Comparison of ENCODE assay signal across 8 cellular contexts in the genomic region with DNA sequence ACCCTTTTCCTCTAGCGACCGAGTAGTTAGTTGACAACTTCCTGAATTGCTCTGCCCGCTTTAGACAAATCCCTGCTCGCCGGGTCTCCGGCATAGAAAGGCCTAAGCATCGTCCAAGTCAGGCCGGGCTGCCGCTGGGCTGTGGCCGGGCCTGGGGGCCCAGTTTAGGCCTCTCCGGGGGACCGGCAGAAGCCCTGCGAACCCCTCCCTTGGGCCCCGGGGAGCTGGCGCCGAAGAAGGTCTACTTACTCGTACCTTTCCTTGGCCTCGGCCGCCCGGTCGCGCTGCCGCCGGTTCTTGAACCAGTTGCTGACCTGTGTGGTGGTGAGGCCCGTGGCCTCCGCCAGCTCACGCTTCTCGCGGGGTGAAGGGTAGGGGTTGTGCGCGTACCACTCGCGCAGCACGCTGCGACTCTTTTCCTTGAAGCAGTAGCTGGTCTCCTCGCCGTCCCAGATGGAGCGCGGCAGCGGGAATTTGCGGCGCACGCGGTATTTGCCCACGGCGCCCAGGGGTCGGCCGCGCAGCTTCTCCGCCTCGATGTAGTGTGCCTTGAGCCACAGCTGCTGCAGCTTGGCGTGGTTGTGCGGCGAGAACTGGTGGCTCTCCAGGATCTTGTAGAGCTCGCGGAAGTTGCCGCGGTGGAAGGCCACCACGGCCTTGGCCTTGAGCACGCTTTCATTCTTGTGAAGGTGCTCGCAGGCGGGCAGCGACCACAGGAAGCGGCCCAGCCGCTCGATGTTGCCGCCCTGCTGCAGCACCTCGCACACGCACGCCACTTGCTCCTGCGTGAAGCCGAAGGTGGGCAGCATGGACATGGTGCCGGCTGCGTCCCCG. TPM values are rescaled to one million over a fixed set of nuclear protein-coding genes. Genes with fewer than 3 reads are reported as not detected.
DNase-seq lines count a peak whose midpoint lies in the region; ATAC-seq, FAIRE-seq and TF ChIP-seq lines count a peak whose summit lies in the region.

No MANE protein-coding gene starts in this region.

- H3K36me3 ChIP-seq in stomach smooth muscle (ENCODE audit: control insufficient read depth in 2 of 2, insufficient read depth in 2 of 2, low read length in 2 of 2): peaks cover 3 to 8% of the 10 kb centered on the region in 2 donors

- no peak for ATAC-seq in HG03354 (IDR thresholded peaks at IDR 0.05; ENCODE audit: poor library complexity, severe bottlenecking, unreplicated experiment)

- peaks cover 64% of the 10 kb centered on the region for H3K4me1 ChIP-seq in stomach smooth muscle (ENCODE audit: control insufficient read depth, insufficient read depth, low read length)

- DNase-seq in AG10803 (ENCODE audit: low read depth) (peak; percentile 16), HPDE6-E6E7 (ENCODE audit: extremely low spot score) (peak; percentile 28), immature natural killer cell (no peak), mucosa of gallbladder (ENCODE audit: low spot score) (no peak), RCC 7860 (ENCODE audit: low spot score) (no peak)
- no peak for DNase-seq in activated naive CD8-positive, alpha-beta T cell treated with anti-CD3 and anti-CD28 coated beads for 36 hours

- TF ChIP-seq CTCF in AG10803 (conservative IDR thresholded peaks at IDR 0.05; ENCODE audit: low read length): no peak

- peak overlapping the region; percentile 80 to 88 for H3K9ac ChIP-seq in stomach smooth muscle (ENCODE audit: low read length in 2 of 2)

- H3K4me3 ChIP-seq in AG10803 (ENCODE audit: low read length) (peak overlapping the region; percentile 47), stomach smooth muscle (ENCODE audit: low read length in 2 of 2) (peak overlapping the region; percentile 93 to 97)

- FAIRE-seq in RCC 7860 (lab: Jason Lieb, UNC): no peak

- peaks cover 3% of the 10 kb centered on the region in 2 donors for H3K27me3 ChIP-seq in stomach smooth muscle (ENCODE audit: control insufficient read depth in 1 of 2, insufficient read depth in 2 of 2, low read length in 2 of 2)

- H3K9me3 ChIP-seq in stomach smooth muscle (ENCODE audit: control insufficient read depth in 2 of 2, low read length in 2 of 2): no peaks in the 10 kb centered on the region

- H3K9me3 Mint-ChIP-seq in activated naive CD8-positive, alpha-beta T cell treated with anti-CD3 and anti-CD28 coated beads for 36 hours: no peaks in the 10 kb centered on the region
- H3K9me3 Mint-ChIP-seq in immature natural killer cell: no peaks in the 10 kb centered on the region

- peaks cover 95% of the 10 kb centered on the region for H3K27me3 Mint-ChIP-seq in activated naive CD8-positive, alpha-beta T cell treated with anti-CD3 and anti-CD28 coated beads for 36 hours
- peaks cover 16 to 36% (median 22%) of the 10 kb centered on the region in 3 donors for H3K27me3 Mint-ChIP-seq in immature natural killer cell (ENCODE audit: low read depth in 3 of 3)

- no peaks in the 10 kb centered on the region for H3K36me3 Mint-ChIP-seq in activated naive CD8-positive, alpha-beta T cell treated with anti-CD3 and anti-CD28 coated beads for 36 hours
- H3K36me3 Mint-ChIP-seq in immature natural killer cell: no peaks in the 10 kb centered on the region

- peak overlapping the region; percentile 94 for H3K27ac ChIP-seq in stomach smooth muscle (ENCODE audit: low read length)

- no peak overlapping the region for H3K27ac Mint-ChIP-seq in activated naive CD8-positive, alpha-beta T cell treated with anti-CD3 and anti-CD28 coated beads for 36 hours
- H3K27ac Mint-ChIP-seq in immature natural killer cell: no peak overlapping the region

- H3K4me1 Mint-ChIP-seq in activated naive CD8-positive, alpha-beta T cell treated with anti-CD3 and anti-CD28 coated beads for 36 hours: peaks cover 19% of the 10 kb centered on the region
- H3K4me1 Mint-ChIP-seq in immature natural killer cell: peaks cover 24 to 27% of the 10 kb centered on the region in 2 donors

- H3K4me3 Mint-ChIP-seq in activated naive CD8-positive, alpha-beta T cell treated with anti-CD3 and anti-CD28 coated beads for 36 hours: peak overlapping the region; percentile 47
- H3K4me3 Mint-ChIP-seq in immature natural killer cell: peak overlapping the region; percentile 40 to 72 (median 70)

RNA-seq across cellular contexts. Expression of gene SIX2, which starts 0.7 kb away (rescaled TPM):
- total RNA-seq in activated naive CD8-positive, alpha-beta T cell treated with anti-CD3 and anti-CD28 coated beads for 36 hours: not detected
- polyA plus RNA-seq in immature natural killer cell: not detected
- total RNA-seq in mucosa of gallbladder: not detected

Comparison
In these comparisons a context has a peak if more than half of its experiments do, and no peak if none do; other contexts are left out.
1. DNase-seq: peak in AG10803 (single experiment) and HPDE6-E6E7 (single experiment); none in activated naive CD8-positive, alpha-beta T cell treated with anti-CD3 and anti-CD28 coated beads for 36 hours (single experiment), immature natural killer cell (0 of 3), mucosa of gallbladder (single experiment) and RCC 7860 (single experiment).